ENCODE assay signal across 1 cellular context in the genomic region with DNA sequence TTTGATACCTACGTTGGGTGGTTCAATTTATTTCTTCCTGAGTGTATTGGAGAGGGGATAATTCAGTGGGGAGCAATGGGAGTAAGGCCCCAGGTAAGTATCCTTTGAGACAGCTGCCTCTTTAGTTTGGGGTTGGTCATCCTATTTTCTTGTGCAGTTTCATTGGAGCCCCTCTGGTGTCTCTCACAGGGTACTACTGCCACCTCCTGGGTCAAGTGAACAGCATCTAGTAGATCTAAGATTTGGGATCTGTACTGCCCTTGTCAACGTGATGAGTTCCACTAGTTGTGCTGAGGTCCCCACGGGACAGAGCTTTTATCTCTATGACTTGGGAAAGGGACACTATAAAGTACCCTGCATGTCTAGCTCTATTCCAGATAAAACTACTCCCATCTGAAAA.
TF ChIP-seq lines count a peak whose summit lies in the region.

No MANE protein-coding gene starts in this region.

TF ChIP-seq in GM23338, 12 proteins besides CTCF, POLR2A, EP300 and RAD21 (continued from another document):
- TF ChIP-seq, protein P1, sequence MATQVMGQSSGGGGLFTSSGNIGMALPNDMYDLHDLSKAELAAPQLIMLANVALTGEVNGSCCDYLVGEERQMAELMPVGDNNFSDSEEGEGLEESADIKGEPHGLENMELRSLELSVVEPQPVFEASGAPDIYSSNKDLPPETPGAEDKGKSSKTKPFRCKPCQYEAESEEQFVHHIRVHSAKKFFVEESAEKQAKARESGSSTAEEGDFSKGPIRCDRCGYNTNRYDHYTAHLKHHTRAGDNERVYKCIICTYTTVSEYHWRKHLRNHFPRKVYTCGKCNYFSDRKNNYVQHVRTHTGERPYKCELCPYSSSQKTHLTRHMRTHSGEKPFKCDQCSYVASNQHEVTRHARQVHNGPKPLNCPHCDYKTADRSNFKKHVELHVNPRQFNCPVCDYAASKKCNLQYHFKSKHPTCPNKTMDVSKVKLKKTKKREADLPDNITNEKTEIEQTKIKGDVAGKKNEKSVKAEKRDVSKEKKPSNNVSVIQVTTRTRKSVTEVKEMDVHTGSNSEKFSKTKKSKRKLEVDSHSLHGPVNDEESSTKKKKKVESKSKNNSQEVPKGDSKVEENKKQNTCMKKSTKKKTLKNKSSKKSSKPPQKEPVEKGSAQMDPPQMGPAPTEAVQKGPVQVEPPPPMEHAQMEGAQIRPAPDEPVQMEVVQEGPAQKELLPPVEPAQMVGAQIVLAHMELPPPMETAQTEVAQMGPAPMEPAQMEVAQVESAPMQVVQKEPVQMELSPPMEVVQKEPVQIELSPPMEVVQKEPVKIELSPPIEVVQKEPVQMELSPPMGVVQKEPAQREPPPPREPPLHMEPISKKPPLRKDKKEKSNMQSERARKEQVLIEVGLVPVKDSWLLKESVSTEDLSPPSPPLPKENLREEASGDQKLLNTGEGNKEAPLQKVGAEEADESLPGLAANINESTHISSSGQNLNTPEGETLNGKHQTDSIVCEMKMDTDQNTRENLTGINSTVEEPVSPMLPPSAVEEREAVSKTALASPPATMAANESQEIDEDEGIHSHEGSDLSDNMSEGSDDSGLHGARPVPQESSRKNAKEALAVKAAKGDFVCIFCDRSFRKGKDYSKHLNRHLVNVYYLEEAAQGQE (IDR thresholded peaks at IDR 0.05; ENCODE audit: unreplicated experiment): no peak
- TF ChIP-seq, protein P2, sequence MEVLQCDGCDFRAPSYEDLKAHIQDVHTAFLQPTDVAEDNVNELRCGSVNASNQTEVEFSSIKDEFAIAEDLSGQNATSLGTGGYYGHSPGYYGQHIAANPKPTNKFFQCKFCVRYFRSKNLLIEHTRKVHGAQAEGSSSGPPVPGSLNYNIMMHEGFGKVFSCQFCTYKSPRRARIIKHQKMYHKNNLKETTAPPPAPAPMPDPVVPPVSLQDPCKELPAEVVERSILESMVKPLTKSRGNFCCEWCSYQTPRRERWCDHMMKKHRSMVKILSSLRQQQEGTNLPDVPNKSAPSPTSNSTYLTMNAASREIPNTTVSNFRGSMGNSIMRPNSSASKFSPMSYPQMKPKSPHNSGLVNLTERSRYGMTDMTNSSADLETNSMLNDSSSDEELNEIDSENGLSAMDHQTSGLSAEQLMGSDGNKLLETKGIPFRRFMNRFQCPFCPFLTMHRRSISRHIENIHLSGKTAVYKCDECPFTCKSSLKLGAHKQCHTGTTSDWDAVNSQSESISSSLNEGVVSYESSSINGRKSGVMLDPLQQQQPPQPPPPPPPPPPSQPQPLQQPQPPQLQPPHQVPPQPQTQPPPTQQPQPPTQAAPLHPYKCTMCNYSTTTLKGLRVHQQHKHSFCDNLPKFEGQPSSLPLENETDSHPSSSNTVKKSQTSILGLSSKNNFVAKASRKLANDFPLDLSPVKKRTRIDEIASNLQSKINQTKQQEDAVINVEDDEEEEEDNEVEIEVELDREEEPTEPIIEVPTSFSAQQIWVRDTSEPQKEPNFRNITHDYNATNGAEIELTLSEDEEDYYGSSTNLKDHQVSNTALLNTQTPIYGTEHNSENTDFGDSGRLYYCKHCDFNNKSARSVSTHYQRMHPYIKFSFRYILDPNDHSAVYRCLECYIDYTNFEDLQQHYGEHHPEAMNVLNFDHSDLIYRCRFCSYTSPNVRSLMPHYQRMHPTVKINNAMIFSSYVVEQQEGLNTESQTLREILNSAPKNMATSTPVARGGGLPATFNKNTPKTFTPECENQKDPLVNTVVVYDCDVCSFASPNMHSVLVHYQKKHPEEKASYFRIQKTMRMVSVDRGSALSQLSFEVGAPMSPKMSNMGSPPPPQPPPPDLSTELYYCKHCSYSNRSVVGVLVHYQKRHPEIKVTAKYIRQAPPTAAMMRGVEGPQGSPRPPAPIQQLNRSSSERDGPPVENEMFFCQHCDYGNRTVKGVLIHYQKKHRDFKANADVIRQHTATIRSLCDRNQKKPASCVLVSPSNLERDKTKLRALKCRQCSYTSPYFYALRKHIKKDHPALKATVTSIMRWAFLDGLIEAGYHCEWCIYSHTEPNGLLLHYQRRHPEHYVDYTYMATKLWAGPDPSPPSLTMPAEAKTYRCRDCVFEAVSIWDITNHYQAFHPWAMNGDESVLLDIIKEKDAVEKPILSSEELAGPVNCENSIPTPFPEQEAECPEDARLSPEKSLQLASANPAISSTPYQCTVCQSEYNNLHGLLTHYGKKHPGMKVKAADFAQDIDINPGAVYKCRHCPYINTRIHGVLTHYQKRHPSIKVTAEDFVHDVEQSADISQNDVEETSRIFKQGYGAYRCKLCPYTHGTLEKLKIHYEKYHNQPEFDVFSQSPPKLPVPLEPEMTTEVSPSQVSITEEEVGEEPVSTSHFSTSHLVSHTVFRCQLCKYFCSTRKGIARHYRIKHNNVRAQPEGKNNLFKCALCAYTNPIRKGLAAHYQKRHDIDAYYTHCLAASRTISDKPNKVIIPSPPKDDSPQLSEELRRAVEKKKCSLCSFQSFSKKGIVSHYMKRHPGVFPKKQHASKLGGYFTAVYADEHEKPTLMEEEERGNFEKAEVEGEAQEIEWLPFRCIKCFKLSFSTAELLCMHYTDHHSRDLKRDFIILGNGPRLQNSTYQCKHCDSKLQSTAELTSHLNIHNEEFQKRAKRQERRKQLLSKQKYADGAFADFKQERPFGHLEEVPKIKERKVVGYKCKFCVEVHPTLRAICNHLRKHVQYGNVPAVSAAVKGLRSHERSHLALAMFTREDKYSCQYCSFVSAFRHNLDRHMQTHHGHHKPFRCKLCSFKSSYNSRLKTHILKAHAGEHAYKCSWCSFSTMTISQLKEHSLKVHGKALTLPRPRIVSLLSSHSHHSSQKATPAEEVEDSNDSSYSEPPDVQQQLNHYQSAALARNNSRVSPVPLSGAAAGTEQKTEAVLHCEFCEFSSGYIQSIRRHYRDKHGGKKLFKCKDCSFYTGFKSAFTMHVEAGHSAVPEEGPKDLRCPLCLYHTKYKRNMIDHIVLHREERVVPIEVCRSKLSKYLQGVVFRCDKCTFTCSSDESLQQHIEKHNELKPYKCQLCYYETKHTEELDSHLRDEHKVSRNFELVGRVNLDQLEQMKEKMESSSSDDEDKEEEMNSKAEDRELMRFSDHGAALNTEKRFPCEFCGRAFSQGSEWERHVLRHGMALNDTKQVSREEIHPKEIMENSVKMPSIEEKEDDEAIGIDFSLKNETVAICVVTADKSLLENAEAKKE (CRISPR knock-in tag; IDR thresholded peaks at IDR 0.05): no peak
- TF ChIP-seq EZH2phosphoT487 (IDR thresholded peaks at IDR 0.05; ENCODE audit: unreplicated experiment): no peak
- no peak for TF ChIP-seq POLR2AphosphoS5 (IDR thresholded peaks at IDR 0.05; ENCODE audit: low read depth)
